In the genomic region with DNA sequence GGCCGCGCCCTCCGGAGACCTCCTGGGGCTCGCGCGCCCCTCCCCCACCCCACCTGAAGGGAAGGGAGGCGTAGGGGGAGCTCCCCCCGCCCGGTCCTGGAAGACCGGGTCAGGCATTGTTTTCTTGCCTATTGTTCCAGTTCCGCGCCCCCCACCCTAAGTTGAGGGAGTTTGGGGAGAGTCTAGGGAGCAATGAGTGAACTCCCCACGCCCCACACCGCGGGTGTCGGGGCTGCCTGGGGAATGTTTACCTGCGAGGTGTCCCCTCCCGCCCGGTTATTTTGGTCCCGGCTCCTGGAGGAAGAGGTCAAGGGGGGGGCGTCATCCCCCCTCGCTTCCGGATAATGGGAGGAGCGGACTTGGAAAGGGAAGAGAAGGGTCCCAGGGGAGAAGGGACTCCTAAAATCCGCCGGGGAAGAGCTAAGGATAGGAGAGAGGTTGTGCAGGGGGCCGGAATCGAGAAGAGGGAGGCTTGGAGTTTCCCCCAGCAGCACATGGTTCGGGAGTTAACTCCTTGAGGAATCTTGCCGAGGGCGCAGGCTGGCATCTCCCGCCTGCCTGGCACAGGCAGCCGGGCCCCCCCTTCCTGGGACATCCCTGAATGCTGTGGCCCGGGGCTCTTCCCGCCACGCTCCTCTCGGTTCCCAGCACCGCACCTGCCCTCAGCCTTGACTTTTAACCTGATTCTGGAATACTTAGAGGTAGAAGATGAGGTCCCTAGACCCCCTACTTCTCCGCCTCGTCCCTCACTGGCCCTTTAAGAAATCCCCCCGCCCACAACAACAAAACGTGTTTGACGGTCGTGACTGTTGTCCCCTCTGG, we compare ENCODE assay signal across 1 cellular context.
TF ChIP-seq lines count a peak whose summit lies in the region.

No MANE protein-coding gene starts in this region.

TF ChIP-seq in GM12878, 131 proteins besides CTCF, POLR2A, EP300 and RAD21 (continued from another document and continues in another):
- TF ChIP-seq, protein P1, sequence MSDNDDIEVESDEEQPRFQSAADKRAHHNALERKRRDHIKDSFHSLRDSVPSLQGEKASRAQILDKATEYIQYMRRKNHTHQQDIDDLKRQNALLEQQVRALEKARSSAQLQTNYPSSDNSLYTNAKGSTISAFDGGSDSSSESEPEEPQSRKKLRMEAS (IDR thresholded peaks at IDR 0.05; ENCODE audit: low read depth, low read length), result no peak
- TF ChIP-seq ESRRA (IDR thresholded peaks at IDR 0.05; ENCODE audit: low read length) (no peak), MYC (IDR thresholded peaks at IDR 0.05; ENCODE audit: insufficient read depth, insufficient read length, insufficient replicate concordance, low read length, severe bottlenecking) (no peak), CBX5 (IDR thresholded peaks at IDR 0.05; ENCODE audit: low read depth) (no peak), ZNF207 (IDR thresholded peaks at IDR 0.05; ENCODE audit: borderline replicate concordance) (no peak), CHD1 (IDR thresholded peaks at IDR 0.05; ENCODE audit: low read depth, low read length) (no peak), SP1 (IDR thresholded peaks at IDR 0.05; ENCODE audit: low read depth, low read length) (no peak), BCL11A (IDR thresholded peaks at IDR 0.05; ENCODE audit: low read depth, low read length) (no peak), SIX5 (IDR thresholded peaks at IDR 0.05; ENCODE audit: low read depth, low read length, severe bottlenecking) (no peak), CEBPB (IDR thresholded peaks at IDR 0.05; ENCODE audit: borderline replicate concordance in 1 of 2, low read depth in 2 of 2, low read length in 2 of 2) (no peak), HDGF (IDR thresholded peaks at IDR 0.05) (no peak), SRF (IDR thresholded peaks at IDR 0.05; ENCODE audit: low read depth in 2 of 2, low read length in 2 of 2) (no peak), ZBED1 (IDR thresholded peaks at IDR 0.05; ENCODE audit: borderline replicate concordance) (no peak), MEF2B (IDR thresholded peaks at IDR 0.05; ENCODE audit: partially characterized antibody, poor library complexity, severe bottlenecking) (peak; percentile 64), IKZF1 (conservative IDR thresholded peaks at IDR 0.05) (peak; percentile 89), CBX3 (IDR thresholded peaks at IDR 0.05; ENCODE audit: borderline replicate concordance, low read depth) (no peak), TCF7 (IDR thresholded peaks at IDR 0.05; ENCODE audit: borderline replicate concordance) (no peak), NR2C1 (IDR thresholded peaks at IDR 0.05) (no peak), POLR2AphosphoS2 (IDR thresholded peaks at IDR 0.05; ENCODE audit: low read depth, low read length) (no peak), MTA3 (IDR thresholded peaks at IDR 0.05; ENCODE audit: borderline replicate concordance, low read length) (no peak; the same call in 1 of the 2 replicates), RFX5 (IDR thresholded peaks at IDR 0.05; ENCODE audit: low read depth, low read length) (no peak)
- TF ChIP-seq, protein P2, sequence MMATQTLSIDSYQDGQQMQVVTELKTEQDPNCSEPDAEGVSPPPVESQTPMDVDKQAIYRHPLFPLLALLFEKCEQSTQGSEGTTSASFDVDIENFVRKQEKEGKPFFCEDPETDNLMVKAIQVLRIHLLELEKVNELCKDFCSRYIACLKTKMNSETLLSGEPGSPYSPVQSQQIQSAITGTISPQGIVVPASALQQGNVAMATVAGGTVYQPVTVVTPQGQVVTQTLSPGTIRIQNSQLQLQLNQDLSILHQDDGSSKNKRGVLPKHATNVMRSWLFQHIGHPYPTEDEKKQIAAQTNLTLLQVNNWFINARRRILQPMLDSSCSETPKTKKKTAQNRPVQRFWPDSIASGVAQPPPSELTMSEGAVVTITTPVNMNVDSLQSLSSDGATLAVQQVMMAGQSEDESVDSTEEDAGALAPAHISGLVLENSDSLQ (IDR thresholded peaks at IDR 0.05), result no peak
- TF ChIP-seq, protein P3, sequence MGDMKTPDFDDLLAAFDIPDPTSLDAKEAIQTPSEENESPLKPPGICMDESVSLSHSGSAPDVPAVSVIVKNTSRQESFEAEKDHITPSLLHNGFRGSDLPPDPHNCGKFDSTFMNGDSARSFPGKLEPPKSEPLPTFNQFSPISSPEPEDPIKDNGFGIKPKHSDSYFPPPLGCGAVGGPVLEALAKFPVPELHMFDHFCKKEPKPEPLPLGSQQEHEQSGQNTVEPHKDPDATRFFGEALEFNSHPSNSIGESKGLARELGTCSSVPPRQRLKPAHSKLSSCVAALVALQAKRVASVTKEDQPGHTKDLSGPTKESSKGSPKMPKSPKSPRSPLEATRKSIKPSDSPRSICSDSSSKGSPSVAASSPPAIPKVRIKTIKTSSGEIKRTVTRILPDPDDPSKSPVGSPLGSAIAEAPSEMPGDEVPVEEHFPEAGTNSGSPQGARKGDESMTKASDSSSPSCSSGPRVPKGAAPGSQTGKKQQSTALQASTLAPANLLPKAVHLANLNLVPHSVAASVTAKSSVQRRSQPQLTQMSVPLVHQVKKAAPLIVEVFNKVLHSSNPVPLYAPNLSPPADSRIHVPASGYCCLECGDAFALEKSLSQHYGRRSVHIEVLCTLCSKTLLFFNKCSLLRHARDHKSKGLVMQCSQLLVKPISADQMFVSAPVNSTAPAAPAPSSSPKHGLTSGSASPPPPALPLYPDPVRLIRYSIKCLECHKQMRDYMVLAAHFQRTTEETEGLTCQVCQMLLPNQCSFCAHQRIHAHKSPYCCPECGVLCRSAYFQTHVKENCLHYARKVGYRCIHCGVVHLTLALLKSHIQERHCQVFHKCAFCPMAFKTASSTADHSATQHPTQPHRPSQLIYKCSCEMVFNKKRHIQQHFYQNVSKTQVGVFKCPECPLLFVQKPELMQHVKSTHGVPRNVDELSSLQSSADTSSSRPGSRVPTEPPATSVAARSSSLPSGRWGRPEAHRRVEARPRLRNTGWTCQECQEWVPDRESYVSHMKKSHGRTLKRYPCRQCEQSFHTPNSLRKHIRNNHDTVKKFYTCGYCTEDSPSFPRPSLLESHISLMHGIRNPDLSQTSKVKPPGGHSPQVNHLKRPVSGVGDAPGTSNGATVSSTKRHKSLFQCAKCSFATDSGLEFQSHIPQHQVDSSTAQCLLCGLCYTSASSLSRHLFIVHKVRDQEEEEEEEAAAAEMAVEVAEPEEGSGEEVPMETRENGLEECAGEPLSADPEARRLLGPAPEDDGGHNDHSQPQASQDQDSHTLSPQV (IDR thresholded peaks at IDR 0.05), result no peak
- TF ChIP-seq, protein P4, sequence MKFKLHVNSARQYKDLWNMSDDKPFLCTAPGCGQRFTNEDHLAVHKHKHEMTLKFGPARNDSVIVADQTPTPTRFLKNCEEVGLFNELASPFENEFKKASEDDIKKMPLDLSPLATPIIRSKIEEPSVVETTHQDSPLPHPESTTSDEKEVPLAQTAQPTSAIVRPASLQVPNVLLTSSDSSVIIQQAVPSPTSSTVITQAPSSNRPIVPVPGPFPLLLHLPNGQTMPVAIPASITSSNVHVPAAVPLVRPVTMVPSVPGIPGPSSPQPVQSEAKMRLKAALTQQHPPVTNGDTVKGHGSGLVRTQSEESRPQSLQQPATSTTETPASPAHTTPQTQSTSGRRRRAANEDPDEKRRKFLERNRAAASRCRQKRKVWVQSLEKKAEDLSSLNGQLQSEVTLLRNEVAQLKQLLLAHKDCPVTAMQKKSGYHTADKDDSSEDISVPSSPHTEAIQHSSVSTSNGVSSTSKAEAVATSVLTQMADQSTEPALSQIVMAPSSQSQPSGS (IDR thresholded peaks at IDR 0.05; ENCODE audit: low read length), result no peak
- TF ChIP-seq, protein P5, sequence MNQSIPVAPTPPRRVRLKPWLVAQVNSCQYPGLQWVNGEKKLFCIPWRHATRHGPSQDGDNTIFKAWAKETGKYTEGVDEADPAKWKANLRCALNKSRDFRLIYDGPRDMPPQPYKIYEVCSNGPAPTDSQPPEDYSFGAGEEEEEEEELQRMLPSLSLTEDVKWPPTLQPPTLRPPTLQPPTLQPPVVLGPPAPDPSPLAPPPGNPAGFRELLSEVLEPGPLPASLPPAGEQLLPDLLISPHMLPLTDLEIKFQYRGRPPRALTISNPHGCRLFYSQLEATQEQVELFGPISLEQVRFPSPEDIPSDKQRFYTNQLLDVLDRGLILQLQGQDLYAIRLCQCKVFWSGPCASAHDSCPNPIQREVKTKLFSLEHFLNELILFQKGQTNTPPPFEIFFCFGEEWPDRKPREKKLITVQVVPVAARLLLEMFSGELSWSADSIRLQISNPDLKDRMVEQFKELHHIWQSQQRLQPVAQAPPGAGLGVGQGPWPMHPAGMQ (IDR thresholded peaks at IDR 0.05; ENCODE audit: borderline replicate concordance), result no peak
- TF ChIP-seq, protein P6, sequence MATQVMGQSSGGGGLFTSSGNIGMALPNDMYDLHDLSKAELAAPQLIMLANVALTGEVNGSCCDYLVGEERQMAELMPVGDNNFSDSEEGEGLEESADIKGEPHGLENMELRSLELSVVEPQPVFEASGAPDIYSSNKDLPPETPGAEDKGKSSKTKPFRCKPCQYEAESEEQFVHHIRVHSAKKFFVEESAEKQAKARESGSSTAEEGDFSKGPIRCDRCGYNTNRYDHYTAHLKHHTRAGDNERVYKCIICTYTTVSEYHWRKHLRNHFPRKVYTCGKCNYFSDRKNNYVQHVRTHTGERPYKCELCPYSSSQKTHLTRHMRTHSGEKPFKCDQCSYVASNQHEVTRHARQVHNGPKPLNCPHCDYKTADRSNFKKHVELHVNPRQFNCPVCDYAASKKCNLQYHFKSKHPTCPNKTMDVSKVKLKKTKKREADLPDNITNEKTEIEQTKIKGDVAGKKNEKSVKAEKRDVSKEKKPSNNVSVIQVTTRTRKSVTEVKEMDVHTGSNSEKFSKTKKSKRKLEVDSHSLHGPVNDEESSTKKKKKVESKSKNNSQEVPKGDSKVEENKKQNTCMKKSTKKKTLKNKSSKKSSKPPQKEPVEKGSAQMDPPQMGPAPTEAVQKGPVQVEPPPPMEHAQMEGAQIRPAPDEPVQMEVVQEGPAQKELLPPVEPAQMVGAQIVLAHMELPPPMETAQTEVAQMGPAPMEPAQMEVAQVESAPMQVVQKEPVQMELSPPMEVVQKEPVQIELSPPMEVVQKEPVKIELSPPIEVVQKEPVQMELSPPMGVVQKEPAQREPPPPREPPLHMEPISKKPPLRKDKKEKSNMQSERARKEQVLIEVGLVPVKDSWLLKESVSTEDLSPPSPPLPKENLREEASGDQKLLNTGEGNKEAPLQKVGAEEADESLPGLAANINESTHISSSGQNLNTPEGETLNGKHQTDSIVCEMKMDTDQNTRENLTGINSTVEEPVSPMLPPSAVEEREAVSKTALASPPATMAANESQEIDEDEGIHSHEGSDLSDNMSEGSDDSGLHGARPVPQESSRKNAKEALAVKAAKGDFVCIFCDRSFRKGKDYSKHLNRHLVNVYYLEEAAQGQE (IDR thresholded peaks at IDR 0.05; ENCODE audit: low read depth, low read length), result no peak
- TF ChIP-seq, protein P7, sequence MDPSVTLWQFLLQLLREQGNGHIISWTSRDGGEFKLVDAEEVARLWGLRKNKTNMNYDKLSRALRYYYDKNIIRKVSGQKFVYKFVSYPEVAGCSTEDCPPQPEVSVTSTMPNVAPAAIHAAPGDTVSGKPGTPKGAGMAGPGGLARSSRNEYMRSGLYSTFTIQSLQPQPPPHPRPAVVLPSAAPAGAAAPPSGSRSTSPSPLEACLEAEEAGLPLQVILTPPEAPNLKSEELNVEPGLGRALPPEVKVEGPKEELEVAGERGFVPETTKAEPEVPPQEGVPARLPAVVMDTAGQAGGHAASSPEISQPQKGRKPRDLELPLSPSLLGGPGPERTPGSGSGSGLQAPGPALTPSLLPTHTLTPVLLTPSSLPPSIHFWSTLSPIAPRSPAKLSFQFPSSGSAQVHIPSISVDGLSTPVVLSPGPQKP (IDR thresholded peaks at IDR 0.05; ENCODE audit: low read depth, low read length), result no peak
- TF ChIP-seq, protein P8, sequence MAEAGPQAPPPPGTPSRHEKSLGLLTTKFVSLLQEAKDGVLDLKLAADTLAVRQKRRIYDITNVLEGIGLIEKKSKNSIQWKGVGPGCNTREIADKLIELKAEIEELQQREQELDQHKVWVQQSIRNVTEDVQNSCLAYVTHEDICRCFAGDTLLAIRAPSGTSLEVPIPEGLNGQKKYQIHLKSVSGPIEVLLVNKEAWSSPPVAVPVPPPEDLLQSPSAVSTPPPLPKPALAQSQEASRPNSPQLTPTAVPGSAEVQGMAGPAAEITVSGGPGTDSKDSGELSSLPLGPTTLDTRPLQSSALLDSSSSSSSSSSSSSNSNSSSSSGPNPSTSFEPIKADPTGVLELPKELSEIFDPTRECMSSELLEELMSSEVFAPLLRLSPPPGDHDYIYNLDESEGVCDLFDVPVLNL (IDR thresholded peaks at IDR 0.05; ENCODE audit: low read depth, low read length), result no peak
- TF ChIP-seq, protein P9, sequence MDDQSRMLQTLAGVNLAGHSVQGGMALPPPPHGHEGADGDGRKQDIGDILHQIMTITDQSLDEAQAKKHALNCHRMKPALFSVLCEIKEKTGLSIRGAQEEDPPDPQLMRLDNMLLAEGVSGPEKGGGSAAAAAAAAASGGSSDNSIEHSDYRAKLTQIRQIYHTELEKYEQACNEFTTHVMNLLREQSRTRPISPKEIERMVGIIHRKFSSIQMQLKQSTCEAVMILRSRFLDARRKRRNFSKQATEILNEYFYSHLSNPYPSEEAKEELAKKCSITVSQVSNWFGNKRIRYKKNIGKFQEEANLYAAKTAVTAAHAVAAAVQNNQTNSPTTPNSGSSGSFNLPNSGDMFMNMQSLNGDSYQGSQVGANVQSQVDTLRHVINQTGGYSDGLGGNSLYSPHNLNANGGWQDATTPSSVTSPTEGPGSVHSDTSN (IDR thresholded peaks at IDR 0.05; ENCODE audit: insufficient replicate concordance, low read depth, low read length), result no peak
- TF ChIP-seq, protein P10, sequence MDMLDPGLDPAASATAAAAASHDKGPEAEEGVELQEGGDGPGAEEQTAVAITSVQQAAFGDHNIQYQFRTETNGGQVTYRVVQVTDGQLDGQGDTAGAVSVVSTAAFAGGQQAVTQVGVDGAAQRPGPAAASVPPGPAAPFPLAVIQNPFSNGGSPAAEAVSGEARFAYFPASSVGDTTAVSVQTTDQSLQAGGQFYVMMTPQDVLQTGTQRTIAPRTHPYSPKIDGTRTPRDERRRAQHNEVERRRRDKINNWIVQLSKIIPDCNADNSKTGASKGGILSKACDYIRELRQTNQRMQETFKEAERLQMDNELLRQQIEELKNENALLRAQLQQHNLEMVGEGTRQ (IDR thresholded peaks at IDR 0.05; ENCODE audit: borderline replicate concordance, low read depth, low read length), result no peak
- TF ChIP-seq, protein P11, sequence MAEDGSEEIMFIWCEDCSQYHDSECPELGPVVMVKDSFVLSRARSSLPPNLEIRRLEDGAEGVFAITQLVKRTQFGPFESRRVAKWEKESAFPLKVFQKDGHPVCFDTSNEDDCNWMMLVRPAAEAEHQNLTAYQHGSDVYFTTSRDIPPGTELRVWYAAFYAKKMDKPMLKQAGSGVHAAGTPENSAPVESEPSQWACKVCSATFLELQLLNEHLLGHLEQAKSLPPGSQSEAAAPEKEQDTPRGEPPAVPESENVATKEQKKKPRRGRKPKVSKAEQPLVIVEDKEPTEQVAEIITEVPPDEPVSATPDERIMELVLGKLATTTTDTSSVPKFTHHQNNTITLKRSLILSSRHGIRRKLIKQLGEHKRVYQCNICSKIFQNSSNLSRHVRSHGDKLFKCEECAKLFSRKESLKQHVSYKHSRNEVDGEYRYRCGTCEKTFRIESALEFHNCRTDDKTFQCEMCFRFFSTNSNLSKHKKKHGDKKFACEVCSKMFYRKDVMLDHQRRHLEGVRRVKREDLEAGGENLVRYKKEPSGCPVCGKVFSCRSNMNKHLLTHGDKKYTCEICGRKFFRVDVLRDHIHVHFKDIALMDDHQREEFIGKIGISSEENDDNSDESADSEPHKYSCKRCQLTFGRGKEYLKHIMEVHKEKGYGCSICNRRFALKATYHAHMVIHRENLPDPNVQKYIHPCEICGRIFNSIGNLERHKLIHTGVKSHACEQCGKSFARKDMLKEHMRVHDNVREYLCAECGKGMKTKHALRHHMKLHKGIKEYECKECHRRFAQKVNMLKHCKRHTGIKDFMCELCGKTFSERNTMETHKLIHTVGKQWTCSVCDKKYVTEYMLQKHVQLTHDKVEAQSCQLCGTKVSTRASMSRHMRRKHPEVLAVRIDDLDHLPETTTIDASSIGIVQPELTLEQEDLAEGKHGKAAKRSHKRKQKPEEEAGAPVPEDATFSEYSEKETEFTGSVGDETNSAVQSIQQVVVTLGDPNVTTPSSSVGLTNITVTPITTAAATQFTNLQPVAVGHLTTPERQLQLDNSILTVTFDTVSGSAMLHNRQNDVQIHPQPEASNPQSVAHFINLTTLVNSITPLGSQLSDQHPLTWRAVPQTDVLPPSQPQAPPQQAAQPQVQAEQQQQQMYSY (CRISPR knock-in tag; IDR thresholded peaks at IDR 0.05), result no peak
